8 cellular contexts compared by ENCODE assay signal in genomic region chr4:109703664-109704351, GRCh38. TPM values are rescaled to one million over a fixed set of nuclear protein-coding genes. Genes with fewer than 3 reads are reported as not detected.
DNase-seq lines count a peak whose midpoint lies in the region; FAIRE-seq and TF ChIP-seq lines count a peak whose summit lies in the region.

No MANE protein-coding gene starts in this region.

- H3K36me3 Mint-ChIP-seq in activated T-helper 1 cell treated with anti-CD3 and anti-CD28 coated beads, Interleukin-12 subunit alpha, Interleukin-12 subunit beta, Interleukin-2, Interleukin-4 antibody, amounts not matched to agents 30 ng/mL and 10 ng/mL and 1 ng/mL, durations not matched to agents 14 hours and 24 hours and 36 hours (ENCODE audit: low read depth) = peaks cover 19% of the 10 kb centered on the region

- H3K27ac Mint-ChIP-seq in activated T-helper 1 cell treated with anti-CD3 and anti-CD28 coated beads, Interleukin-12 subunit alpha, Interleukin-12 subunit beta, Interleukin-2, Interleukin-4 antibody, amounts not matched to agents 30 ng/mL and 10 ng/mL and 1 ng/mL, durations not matched to agents 14 hours and 24 hours and 36 hours = peak overlapping the region; percentile 66

- H3K27me3 ChIP-seq in iPS DF 6.9 (ENCODE audit: control insufficient read depth, insufficient read depth, low read length) = no peaks in the 10 kb centered on the region
- no peaks in the 10 kb centered on the region for H3K27me3 ChIP-seq in small intestine (ENCODE audit: control insufficient read depth in 2 of 2, insufficient read depth in 2 of 2, low read length in 2 of 2)

- H3K9me3 ChIP-seq in iPS DF 6.9 (ENCODE audit: control insufficient read depth, insufficient read depth, low read length) (no peaks in the 10 kb centered on the region), small intestine (ENCODE audit: control insufficient read depth, low read depth) (no peaks in the 10 kb centered on the region)

- intact Hi-C loops in activated T-helper 1 cell treated with anti-CD3 and anti-CD28 coated beads, Interleukin-12 subunit alpha, Interleukin-12 subunit beta, Interleukin-2, Interleukin-4 antibody, amounts not matched to agents 30 ng/mL and 10 ng/mL and 1 ng/mL, durations not matched to agents 14 hours and 24 hours and 36 hours (cut with micrococcal nuclease) = loop anchor here (1.0 to 2.0 kb wide), 4 partner anchors 25 to 121 kb away; partner anchors contain the start of gene GAR1

- FAIRE-seq in small intestine (lab: Jason Lieb, UNC) = no peak

- peaks cover 38% of the 10 kb centered on the region for H3K4me1 Mint-ChIP-seq in activated T-helper 1 cell treated with anti-CD3 and anti-CD28 coated beads, Interleukin-12 subunit alpha, Interleukin-12 subunit beta, Interleukin-2, Interleukin-4 antibody, amounts not matched to agents 30 ng/mL and 10 ng/mL and 1 ng/mL, durations not matched to agents 14 hours and 24 hours and 36 hours (ENCODE audit: low read depth)

- H3K4me3 Mint-ChIP-seq in activated T-helper 1 cell treated with anti-CD3 and anti-CD28 coated beads, Interleukin-12 subunit alpha, Interleukin-12 subunit beta, Interleukin-2, Interleukin-4 antibody, amounts not matched to agents 30 ng/mL and 10 ng/mL and 1 ng/mL, durations not matched to agents 14 hours and 24 hours and 36 hours = peak overlapping the region; percentile 85

- DNase-seq in HFF-Myc (ENCODE audit: extremely low read depth, low read depth) (no peak), iPS DF 6.9 (ENCODE audit: low read depth, low spot score) (no peak), small intestine (peak; percentile 58), NK-92 (lab: John Stamatoyannopoulos, UW; ENCODE audit: unreplicated experiment) (no peak), hepatic stellate cell (ENCODE audit: low spot score) (no peak), DMS114 treated with DMSO at 0.1 percent for 48 hours (lab: John Stamatoyannopoulos, UW; ENCODE audit: unreplicated experiment) (no peak)
- DNase-seq in activated T-helper 1 cell treated with anti-CD3 and anti-CD28 coated beads, Interleukin-12 subunit alpha, Interleukin-12 subunit beta, Interleukin-2, Interleukin-4 antibody, amounts not matched to agents 30 ng/mL and 10 ng/mL and 1 ng/mL, durations not matched to agents 14 hours and 24 hours and 36 hours (ENCODE audit: low spot score) = no peak

- WGBS in iPS DF 6.9 (ENCODE audit: insufficient coverage, insufficient read length) = no CpG with 5 or more reads among the region's 11 CpGs
- WGBS in small intestine, 3 donors = 5 to 12% (median 12%) methylated on average over 10 to 11 of the region's 11 CpGs

- TF ChIP-seq CTCF in 22Rv1 (IDR thresholded peaks at IDR 0.05) (no peak), HFF-Myc (IDR thresholded peaks at IDR 0.05; ENCODE audit: low read depth, low read length, missing control alignments) (no peak)

- H3K4me1 ChIP-seq in iPS DF 6.9 (ENCODE audit: control insufficient read depth, insufficient read depth, low read length) (no peaks in the 10 kb centered on the region), small intestine (ENCODE audit: control insufficient read depth in 2 of 2, insufficient read depth in 1 of 2, low read depth in 1 of 2, low read length in 1 of 2) (peaks cover 9% of the 10 kb centered on the region in 2 donors)

- H3K36me3 ChIP-seq in iPS DF 6.9 (ENCODE audit: control insufficient read depth, insufficient read depth, low read length) (no peaks in the 10 kb centered on the region), small intestine (ENCODE audit: control insufficient read depth in 2 of 2, insufficient read depth in 2 of 2, low read length in 2 of 2) (peaks cover 2 to 5% of the 10 kb centered on the region in 2 donors)

- peak overlapping the region; percentile 73 for H3K27ac ChIP-seq in 22Rv1
- no peak overlapping the region for H3K27ac ChIP-seq in iPS DF 6.9 (ENCODE audit: low read length)
- H3K27ac ChIP-seq in small intestine (ENCODE audit: low read depth in 1 of 2, low read length in 1 of 2) = peak overlapping the region; percentile 66 to 93

- H3K27me3 Mint-ChIP-seq in activated T-helper 1 cell treated with anti-CD3 and anti-CD28 coated beads, Interleukin-12 subunit alpha, Interleukin-12 subunit beta, Interleukin-2, Interleukin-4 antibody, amounts not matched to agents 30 ng/mL and 10 ng/mL and 1 ng/mL, durations not matched to agents 14 hours and 24 hours and 36 hours (ENCODE audit: insufficient read depth) = no peaks in the 10 kb centered on the region

- H3K4me3 ChIP-seq in HFF-Myc (replicated peaks; ENCODE audit: low read depth, low read length) = peak overlapping the region; percentile 65
- H3K4me3 ChIP-seq in iPS DF 6.9 (ENCODE audit: low read length) = peak overlapping the region; percentile 74; the same call in 1 of the 2 replicates
- peak overlapping the region; percentile 79 to 81 for H3K4me3 ChIP-seq in small intestine (ENCODE audit: low read depth in 1 of 2, low read length in 2 of 2)

- no peaks in the 10 kb centered on the region for H3K9me3 Mint-ChIP-seq in activated T-helper 1 cell treated with anti-CD3 and anti-CD28 coated beads, Interleukin-12 subunit alpha, Interleukin-12 subunit beta, Interleukin-2, Interleukin-4 antibody, amounts not matched to agents 30 ng/mL and 10 ng/mL and 1 ng/mL, durations not matched to agents 14 hours and 24 hours and 36 hours

RNA-seq across cellular contexts. Expression of gene CASP6, which starts 0.6 kb away (rescaled TPM):
- 29.5 and 32.9 TPM in 2 replicates for total RNA-seq in activated T-helper 1 cell treated with anti-CD3 and anti-CD28 coated beads, Interleukin-12 subunit alpha, Interleukin-12 subunit beta, Interleukin-2, Interleukin-4 antibody, amounts not matched to agents 30 ng/mL and 10 ng/mL and 1 ng/mL, durations not matched to agents 14 hours and 24 hours and 36 hours
- polyA plus RNA-seq in small intestine = 100 to 1,000 TPM in 1 of 3 donors, 10 to 100 TPM in 2; 65.1 to 123 (median 74.8) TPM

RNA-seq across cellular contexts. Expression of gene PLA2G12A, which starts 26.1 kb away (rescaled TPM):
- 11.3 and 13.1 TPM in 2 replicates for total RNA-seq in activated T-helper 1 cell treated with anti-CD3 and anti-CD28 coated beads, Interleukin-12 subunit alpha, Interleukin-12 subunit beta, Interleukin-2, Interleukin-4 antibody, amounts not matched to agents 30 ng/mL and 10 ng/mL and 1 ng/mL, durations not matched to agents 14 hours and 24 hours and 36 hours
- polyA plus RNA-seq in small intestine = 10 to 100 TPM; 11.4 to 91.9 (median 14.8) TPM
